17 cellular contexts compared by ENCODE assay signal in the genomic region with DNA sequence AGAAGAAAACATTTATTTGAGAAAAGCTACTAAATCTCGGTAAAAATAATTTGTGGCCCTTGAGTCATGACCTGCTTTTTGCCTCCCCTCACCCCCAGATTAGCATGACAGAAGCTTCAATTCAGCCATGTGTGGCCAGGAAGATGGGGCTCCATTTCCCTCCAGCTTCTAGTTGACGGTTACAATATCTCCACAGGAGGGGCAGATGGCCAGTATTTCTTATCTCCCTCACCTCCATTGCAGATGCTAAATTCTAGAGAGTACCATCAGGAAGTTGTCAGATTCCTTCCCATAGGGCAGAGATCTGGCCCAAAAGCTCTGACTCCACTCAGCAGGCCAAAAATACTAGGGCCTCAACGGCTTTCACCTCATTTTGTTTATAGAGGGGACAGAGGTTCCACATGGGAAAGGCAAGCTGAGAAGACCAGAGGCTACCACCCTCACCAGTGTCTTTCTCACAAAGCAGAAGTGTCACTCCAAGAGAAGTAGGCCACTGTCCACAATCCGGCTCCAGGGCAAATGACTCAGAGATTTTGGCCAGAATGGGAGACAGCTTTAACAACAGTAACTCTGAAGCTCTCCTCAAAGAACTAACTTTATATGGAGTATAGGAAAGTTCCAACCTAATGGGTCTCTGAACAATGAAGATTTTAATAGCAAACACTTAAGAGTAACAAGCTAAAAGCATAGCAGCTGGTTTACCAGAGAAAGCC.
A peak's percentile ranks its signal among the peaks of the same experiment; 100 is the strongest.
DNase-seq lines count a peak whose midpoint lies in the region; ATAC-seq and TF ChIP-seq lines count a peak whose summit lies in the region.
"Had no signal": no experiment of that assay in that cellular context is flagged by ENCODE, and none has a peak within 500 bp of the region (broad histone marks: within the 10 kb centered on the region; RNA-seq: fewer than 3 reads in every experiment).

No MANE protein-coding gene starts in this region.

- ATAC-seq in PC-3 = peak; percentile 81
- ATAC-seq in HG03520 (IDR thresholded peaks at IDR 0.05; ENCODE audit: unreplicated experiment) = no peak
- ATAC-seq: sciatic nerve had no signal

- H3K4me3 Mint-ChIP-seq in endodermal cell = no peak overlapping the region
- H3K4me3 Mint-ChIP-seq: activated B cell treated with CpG ODN at 0.5 μM for 24 hours; central memory CD8-positive, alpha-beta T cell had no signal

- TF ChIP-seq CTCF in PC-3 (conservative IDR thresholded peaks at IDR 0.05; ENCODE audit: low read depth, low read length) (no peak), endodermal cell (conservative IDR thresholded peaks at IDR 0.05) (no peak)

- no peak overlapping the region for H2AFZ ChIP-seq in PC-3 (ENCODE audit: low read length)

- no peaks in the 10 kb centered on the region for H3K27me3 ChIP-seq in PC-3 (ENCODE audit: low read length)
- H3K27me3 ChIP-seq in endodermal cell (ENCODE audit: control insufficient read depth, insufficient read depth, low read length, poor library complexity, severe bottlenecking) = no peaks in the 10 kb centered on the region
- H3K27me3 ChIP-seq: adrenal gland, BE2C had no signal

- H3K27ac Mint-ChIP-seq in endodermal cell = no peak overlapping the region
- H3K27ac Mint-ChIP-seq: activated B cell treated with CpG ODN at 0.5 μM for 24 hours had no signal

- H3K4me2 ChIP-seq in PC-3 (ENCODE audit: low read length) = no peak overlapping the region

- 81 to 88% methylated on average over 3 to 4 of the region's 4 CpGs for WGBS in endodermal cell (ENCODE audit: insufficient coverage in 1 of 2, insufficient read length in 1 of 2), 2 experiments

- no peaks in the 10 kb centered on the region for H3K9me3 ChIP-seq in PC-3 (ENCODE audit: low read length)
- no peaks in the 10 kb centered on the region for H3K9me3 ChIP-seq in endodermal cell (ENCODE audit: control insufficient read depth, low read length)
- H3K9me3 ChIP-seq: adrenal gland, BE2C had no signal

- no peaks in the 10 kb centered on the region for H3K27me3 Mint-ChIP-seq in endodermal cell (ENCODE audit: insufficient read depth)
- H3K27me3 Mint-ChIP-seq: activated B cell treated with CpG ODN at 0.5 μM for 24 hours; central memory CD8-positive, alpha-beta T cell had no signal

- intact Hi-C loops in PC-3 (cut with micrococcal nuclease) = no loop called here

- H3K36me3 Mint-ChIP-seq in endodermal cell (ENCODE audit: low read depth) = peaks cover 28% of the 10 kb centered on the region

- H3K79me2 ChIP-seq in PC-3 (ENCODE audit: low read length) = no peaks in the 10 kb centered on the region

- H3K4me1 ChIP-seq in PC-3 (ENCODE audit: insufficient read depth, low read length) (peaks cover 8% of the 10 kb centered on the region; the same call in 1 of the 2 replicates), endodermal cell (ENCODE audit: control insufficient read depth, insufficient read depth, low read length) (no peaks in the 10 kb centered on the region)
- H3K4me1 ChIP-seq: adrenal gland, BE2C had no signal

- CTCF ChIA-PET in PC-3 (lab: Charles Lee) = no interaction called here

- no TSS peak for BruUV-seq in PC-3 (replicated peaks; lab: Mats Ljungman, UMichigan)

- DNase-seq in GM04504 (ENCODE audit: low read depth) (peak; percentile 40), PC-3 (peak; percentile 61), endodermal cell (peak; percentile 48), myocyte (ENCODE audit: low read depth) (peak; percentile 32), Ammon's horn (ENCODE audit: low spot score) (no peak)
- DNase-seq in stimulated activated CD8-positive, alpha-beta memory T cell treated with anti-CD3 and anti-CD28 coated beads, Interleukin-4, amount 100 ng/mL, for 48 hours = no peak
- DNase-seq: activated B cell treated with CpG ODN at 0.5 μM for 24 hours; activated CD8-positive, alpha-beta memory T cell treated with anti-CD3 and anti-CD28 coated beads for 24 hours; adrenal gland; BE2C; effector memory CD4-positive, alpha-beta T cell; NCI-H1417 treated with DMSO at 0.1 percent for 48 hours; NCI-H2171 treated with DMSO at 0.1 percent for 48 hours; stimulated activated CD4-positive, alpha-beta T cell treated with anti-CD3 and anti-CD28 coated beads, Interleukin-2, amount 100 ng/mL, for 24 hours had no signal

- H3K4me3 ChIP-seq in PC-3 (ENCODE audit: low read length) (no peak overlapping the region), endodermal cell (ENCODE audit: low read length) (no peak overlapping the region)
- H3K4me3 ChIP-seq: adrenal gland had no signal

- H3K9me2 ChIP-seq in PC-3 (replicated peaks; ENCODE audit: low read length) = no peaks in the 10 kb centered on the region

- no peak overlapping the region for H3K9ac ChIP-seq in PC-3 (ENCODE audit: low read length)
- H3K9ac ChIP-seq in endodermal cell (ENCODE audit: extremely low read depth, low read length, poor library complexity, severe bottlenecking) = no peak overlapping the region

- H3K27ac ChIP-seq in PC-3 (ENCODE audit: low read length) (no peak overlapping the region), endodermal cell (ENCODE audit: low read depth, low read length) (no peak overlapping the region)
- H3K27ac ChIP-seq: adrenal gland had no signal

- H3K36me3 ChIP-seq in PC-3 (ENCODE audit: low read depth, low read length) (no peaks in the 10 kb centered on the region), endodermal cell (ENCODE audit: control insufficient read depth, insufficient read depth, low read length) (peaks cover 8% of the 10 kb centered on the region)
- H3K36me3 ChIP-seq: adrenal gland, BE2C had no signal

- no peaks in the 10 kb centered on the region for H3F3A ChIP-seq in PC-3 (ENCODE audit: low read length, unreplicated experiment)

- H4K20me1 ChIP-seq in PC-3 (ENCODE audit: low read length) = no peaks in the 10 kb centered on the region

- peaks cover 31% of the 10 kb centered on the region for H3K9me3 Mint-ChIP-seq in endodermal cell
- H3K9me3 Mint-ChIP-seq: central memory CD8-positive, alpha-beta T cell had no signal

- POLR2A ChIA-PET in PC-3 (lab: Charles Lee; ENCODE audit: unreplicated experiment) = interaction anchor here (0.7 kb wide), 1 partner anchor 17 kb away, joined by 3 read pairs; no protein-coding TSS in a partner anchor

- H3K4me1 Mint-ChIP-seq in endodermal cell = no peaks in the 10 kb centered on the region
- H3K4me1 Mint-ChIP-seq: activated B cell treated with CpG ODN at 0.5 μM for 24 hours; central memory CD8-positive, alpha-beta T cell had no signal

Comparison
In these comparisons a context has a peak if more than half of its experiments do, and no peak if none do; other contexts are left out.
1. DNase-seq: peak in GM04504 (single experiment), PC-3 (single experiment), endodermal cell (single experiment) and myocyte (single experiment); none in Ammon's horn (single experiment) and stimulated activated CD8-positive, alpha-beta memory T cell treated with anti-CD3 and anti-CD28 coated beads, Interleukin-4, amount 100 ng/mL, for 48 hours (single experiment).